Comparison of ENCODE assay signal across 1 cellular context in genomic region chr16:23835390-23836077, GRCh38.
TF ChIP-seq lines count a peak whose summit lies in the region.

Gene PRKCB, plus strand, starts transcription at chr16:23835983.

TF ChIP-seq in K562, 482 proteins besides CTCF, POLR2A, EP300 and RAD21 (continued from another document):
- TF ChIP-seq, protein P1, sequence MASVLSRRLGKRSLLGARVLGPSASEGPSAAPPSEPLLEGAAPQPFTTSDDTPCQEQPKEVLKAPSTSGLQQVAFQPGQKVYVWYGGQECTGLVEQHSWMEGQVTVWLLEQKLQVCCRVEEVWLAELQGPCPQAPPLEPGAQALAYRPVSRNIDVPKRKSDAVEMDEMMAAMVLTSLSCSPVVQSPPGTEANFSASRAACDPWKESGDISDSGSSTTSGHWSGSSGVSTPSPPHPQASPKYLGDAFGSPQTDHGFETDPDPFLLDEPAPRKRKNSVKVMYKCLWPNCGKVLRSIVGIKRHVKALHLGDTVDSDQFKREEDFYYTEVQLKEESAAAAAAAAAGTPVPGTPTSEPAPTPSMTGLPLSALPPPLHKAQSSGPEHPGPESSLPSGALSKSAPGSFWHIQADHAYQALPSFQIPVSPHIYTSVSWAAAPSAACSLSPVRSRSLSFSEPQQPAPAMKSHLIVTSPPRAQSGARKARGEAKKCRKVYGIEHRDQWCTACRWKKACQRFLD (CRISPR knock-in tag; IDR thresholded peaks at IDR 0.05): peak; percentile 77; the same call in 1 of the 2 replicates
- TF ChIP-seq, protein P2, sequence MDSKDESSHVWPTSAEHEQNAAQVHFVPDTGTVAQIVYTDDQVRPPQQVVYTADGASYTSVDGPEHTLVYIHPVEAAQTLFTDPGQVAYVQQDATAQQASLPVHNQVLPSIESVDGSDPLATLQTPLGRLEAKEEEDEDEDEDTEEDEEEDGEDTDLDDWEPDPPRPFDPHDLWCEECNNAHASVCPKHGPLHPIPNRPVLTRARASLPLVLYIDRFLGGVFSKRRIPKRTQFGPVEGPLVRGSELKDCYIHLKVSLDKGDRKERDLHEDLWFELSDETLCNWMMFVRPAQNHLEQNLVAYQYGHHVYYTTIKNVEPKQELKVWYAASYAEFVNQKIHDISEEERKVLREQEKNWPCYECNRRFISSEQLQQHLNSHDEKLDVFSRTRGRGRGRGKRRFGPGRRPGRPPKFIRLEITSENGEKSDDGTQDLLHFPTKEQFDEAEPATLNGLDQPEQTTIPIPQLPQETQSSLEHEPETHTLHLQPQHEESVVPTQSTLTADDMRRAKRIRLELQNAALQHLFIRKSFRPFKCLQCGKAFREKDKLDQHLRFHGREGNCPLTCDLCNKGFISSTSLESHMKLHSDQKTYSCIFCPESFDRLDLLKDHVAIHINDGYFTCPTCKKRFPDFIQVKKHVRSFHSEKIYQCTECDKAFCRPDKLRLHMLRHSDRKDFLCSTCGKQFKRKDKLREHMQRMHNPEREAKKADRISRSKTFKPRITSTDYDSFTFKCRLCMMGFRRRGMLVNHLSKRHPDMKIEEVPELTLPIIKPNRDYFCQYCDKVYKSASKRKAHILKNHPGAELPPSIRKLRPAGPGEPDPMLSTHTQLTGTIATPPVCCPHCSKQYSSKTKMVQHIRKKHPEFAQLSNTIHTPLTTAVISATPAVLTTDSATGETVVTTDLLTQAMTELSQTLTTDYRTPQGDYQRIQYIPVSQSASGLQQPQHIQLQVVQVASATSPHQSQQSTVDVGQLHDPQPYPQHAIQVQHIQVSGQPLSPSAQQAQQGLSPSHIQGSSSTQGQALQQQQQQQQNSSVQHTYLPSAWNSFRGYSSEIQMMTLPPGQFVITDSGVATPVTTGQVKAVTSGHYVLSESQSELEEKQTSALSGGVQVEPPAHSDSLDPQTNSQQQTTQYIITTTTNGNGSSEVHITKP (IDR thresholded peaks at IDR 0.05; ENCODE audit: partially characterized antibody): peak; percentile 42
- TF ChIP-seq CCNT2 (IDR thresholded peaks at IDR 0.05; ENCODE audit: borderline replicate concordance, extremely low read depth, insufficient read length, low read depth, low read length) (peak; percentile 77), ATF7 (IDR thresholded peaks at IDR 0.05) (no peak), SMAD3 (CRISPR knock-in tag; conservative IDR thresholded peaks at IDR 0.05) (no peak), HCFC1 (IDR thresholded peaks at IDR 0.05; ENCODE audit: low read depth, low read length) (no peak), HNRNPK (IDR thresholded peaks at IDR 0.05; ENCODE audit: low read depth, low read length, poor library complexity, severe bottlenecking) (peak; percentile 99), KDM5B (IDR thresholded peaks at IDR 0.05; ENCODE audit: insufficient replicate concordance, low read depth, low read length) (no peak)
